In the genomic region with DNA sequence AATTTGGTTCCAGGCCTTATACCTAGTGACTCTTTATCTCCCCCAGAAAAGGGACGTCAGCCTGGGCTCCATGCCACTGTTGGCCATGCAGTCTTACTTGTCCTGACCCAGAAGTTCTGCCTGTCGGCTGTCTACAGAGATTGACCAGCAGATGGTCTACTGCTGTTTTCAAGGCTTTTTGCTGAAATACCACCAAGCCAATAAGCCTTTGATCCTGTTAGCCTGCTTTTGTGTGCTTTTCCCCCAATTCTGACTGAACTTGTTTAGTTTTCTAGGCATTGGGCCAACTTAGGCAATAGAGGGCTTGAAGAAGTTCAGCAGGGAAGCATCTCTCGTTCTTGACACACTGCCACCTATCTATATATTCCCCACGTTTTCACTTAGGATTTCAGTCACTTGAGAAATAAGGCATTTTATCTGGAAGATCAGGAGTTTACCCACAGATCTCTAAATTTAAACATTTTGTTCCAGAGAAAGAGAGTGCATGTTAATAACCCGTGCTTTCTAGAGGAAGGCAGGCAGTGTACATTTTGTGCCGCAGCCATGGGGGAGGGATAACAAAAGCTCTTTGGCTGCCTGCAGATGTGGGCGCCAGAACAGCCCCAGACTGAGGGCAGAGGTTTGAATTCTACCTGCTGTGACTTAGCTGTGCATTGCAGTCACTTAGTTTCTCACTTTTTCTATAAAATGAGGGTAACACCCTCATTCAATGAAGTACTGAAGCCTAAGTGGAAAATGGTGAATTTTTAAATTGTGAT, we compare ENCODE assay signal across 1 cellular context.
TF ChIP-seq lines count a peak whose summit lies in the region.

No MANE protein-coding gene starts in this region.

TF ChIP-seq in WTC11, 78 proteins besides CTCF, POLR2A, EP300 and RAD21:
- TF ChIP-seq TEAD1 (CRISPR knock-in tag; IDR thresholded peaks at IDR 0.05) (no peak), HMGA2 (CRISPR knock-in tag; IDR thresholded peaks at IDR 0.05) (no peak), PRRX2 (CRISPR knock-in tag; IDR thresholded peaks at IDR 0.05) (no peak), CREM (CRISPR knock-in tag; IDR thresholded peaks at IDR 0.05) (no peak), JUN (CRISPR knock-in tag; IDR thresholded peaks at IDR 0.05) (no peak), NFYB (CRISPR knock-in tag; conservative IDR thresholded peaks at IDR 0.05; ENCODE audit: low read depth) (no peak), TP53 (CRISPR knock-in tag; IDR thresholded peaks at IDR 0.05) (no peak), TCF7 (CRISPR knock-in tag; IDR thresholded peaks at IDR 0.05; ENCODE audit: low read depth) (no peak), ZNF138 (CRISPR knock-in tag; conservative IDR thresholded peaks at IDR 0.05) (no peak), ZBTB21 (CRISPR knock-in tag; IDR thresholded peaks at IDR 0.05; ENCODE audit: borderline replicate concordance) (no peak), FOXK1 (CRISPR knock-in tag; IDR thresholded peaks at IDR 0.05) (no peak), NFATC4 (CRISPR knock-in tag; IDR thresholded peaks at IDR 0.05) (no peak), EMX1 (CRISPR knock-in tag; IDR thresholded peaks at IDR 0.05) (no peak), KAT7 (CRISPR knock-in tag; IDR thresholded peaks at IDR 0.05; ENCODE audit: borderline replicate concordance) (no peak)
- TF ChIP-seq, protein P1, sequence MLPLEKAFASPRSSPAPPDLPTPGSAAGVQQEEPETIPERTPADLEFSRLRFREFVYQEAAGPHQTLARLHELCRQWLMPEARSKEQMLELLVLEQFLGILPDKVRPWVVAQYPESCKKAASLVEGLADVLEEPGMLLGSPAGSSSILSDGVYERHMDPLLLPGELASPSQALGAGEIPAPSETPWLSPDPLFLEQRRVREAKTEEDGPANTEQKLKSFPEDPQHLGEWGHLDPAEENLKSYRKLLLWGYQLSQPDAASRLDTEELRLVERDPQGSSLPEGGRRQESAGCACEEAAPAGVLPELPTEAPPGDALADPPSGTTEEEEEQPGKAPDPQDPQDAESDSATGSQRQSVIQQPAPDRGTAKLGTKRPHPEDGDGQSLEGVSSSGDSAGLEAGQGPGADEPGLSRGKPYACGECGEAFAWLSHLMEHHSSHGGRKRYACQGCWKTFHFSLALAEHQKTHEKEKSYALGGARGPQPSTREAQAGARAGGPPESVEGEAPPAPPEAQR (CRISPR knock-in tag; IDR thresholded peaks at IDR 0.05), result no peak
- TF ChIP-seq, protein P2, sequence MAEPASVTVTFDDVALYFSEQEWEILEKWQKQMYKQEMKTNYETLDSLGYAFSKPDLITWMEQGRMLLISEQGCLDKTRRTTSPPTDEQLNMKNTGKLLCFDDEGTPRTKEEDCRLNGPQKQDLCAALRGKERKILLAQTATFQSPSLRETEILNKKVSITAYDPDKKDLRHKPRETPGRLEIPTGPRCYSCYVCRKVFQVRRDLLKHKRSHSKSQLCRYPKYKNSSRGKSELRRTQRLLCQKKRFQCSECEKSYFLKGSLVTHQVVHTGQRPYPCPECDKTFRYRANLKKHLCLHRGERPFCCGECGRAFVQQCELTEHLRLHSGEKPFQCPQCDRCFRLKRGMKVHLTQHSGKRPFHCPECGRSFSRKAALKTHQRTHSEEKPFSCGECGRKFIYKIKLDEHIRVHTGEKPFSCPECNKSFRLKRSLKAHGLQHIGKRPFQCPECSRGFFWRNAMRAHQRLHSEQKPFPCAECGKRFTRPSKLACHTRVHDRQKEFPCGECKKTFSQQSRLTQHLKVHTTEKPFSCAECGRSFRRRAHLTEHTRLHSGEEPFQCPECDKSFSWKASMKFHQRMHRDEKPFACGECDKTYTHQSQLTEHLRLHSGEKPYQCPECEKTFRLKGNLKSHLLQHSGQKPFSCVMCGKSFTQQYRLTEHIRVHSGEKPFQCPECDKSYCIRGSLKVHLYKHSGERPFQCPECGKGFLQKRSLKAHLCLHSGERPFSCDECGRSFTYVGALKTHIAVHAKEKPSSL (CRISPR knock-in tag; conservative IDR thresholded peaks at IDR 0.05), result no peak
- TF ChIP-seq, protein P3, sequence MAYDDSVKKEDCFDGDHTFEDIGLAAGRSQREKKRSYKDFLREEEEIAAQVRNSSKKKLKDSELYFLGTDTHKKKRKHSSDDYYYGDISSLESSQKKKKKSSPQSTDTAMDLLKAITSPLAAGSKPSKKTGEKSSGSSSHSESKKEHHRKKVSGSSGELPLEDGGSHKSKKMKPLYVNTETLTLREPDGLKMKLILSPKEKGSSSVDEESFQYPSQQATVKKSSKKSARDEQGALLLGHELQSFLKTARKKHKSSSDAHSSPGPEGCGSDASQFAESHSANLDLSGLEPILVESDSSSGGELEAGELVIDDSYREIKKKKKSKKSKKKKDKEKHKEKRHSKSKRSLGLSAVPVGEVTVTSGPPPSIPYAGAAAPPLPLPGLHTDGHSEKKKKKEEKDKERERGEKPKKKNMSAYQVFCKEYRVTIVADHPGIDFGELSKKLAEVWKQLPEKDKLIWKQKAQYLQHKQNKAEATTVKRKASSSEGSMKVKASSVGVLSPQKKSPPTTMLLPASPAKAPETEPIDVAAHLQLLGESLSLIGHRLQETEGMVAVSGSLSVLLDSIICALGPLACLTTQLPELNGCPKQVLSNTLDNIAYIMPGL (CRISPR knock-in tag; IDR thresholded peaks at IDR 0.05), result no peak
- TF ChIP-seq, protein P4, sequence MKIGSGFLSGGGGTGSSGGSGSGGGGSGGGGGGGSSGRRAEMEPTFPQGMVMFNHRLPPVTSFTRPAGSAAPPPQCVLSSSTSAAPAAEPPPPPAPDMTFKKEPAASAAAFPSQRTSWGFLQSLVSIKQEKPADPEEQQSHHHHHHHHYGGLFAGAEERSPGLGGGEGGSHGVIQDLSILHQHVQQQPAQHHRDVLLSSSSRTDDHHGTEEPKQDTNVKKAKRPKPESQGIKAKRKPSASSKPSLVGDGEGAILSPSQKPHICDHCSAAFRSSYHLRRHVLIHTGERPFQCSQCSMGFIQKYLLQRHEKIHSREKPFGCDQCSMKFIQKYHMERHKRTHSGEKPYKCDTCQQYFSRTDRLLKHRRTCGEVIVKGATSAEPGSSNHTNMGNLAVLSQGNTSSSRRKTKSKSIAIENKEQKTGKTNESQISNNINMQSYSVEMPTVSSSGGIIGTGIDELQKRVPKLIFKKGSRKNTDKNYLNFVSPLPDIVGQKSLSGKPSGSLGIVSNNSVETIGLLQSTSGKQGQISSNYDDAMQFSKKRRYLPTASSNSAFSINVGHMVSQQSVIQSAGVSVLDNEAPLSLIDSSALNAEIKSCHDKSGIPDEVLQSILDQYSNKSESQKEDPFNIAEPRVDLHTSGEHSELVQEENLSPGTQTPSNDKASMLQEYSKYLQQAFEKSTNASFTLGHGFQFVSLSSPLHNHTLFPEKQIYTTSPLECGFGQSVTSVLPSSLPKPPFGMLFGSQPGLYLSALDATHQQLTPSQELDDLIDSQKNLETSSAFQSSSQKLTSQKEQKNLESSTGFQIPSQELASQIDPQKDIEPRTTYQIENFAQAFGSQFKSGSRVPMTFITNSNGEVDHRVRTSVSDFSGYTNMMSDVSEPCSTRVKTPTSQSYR (CRISPR knock-in tag; IDR thresholded peaks at IDR 0.05), result no peak
- TF ChIP-seq, protein P5, sequence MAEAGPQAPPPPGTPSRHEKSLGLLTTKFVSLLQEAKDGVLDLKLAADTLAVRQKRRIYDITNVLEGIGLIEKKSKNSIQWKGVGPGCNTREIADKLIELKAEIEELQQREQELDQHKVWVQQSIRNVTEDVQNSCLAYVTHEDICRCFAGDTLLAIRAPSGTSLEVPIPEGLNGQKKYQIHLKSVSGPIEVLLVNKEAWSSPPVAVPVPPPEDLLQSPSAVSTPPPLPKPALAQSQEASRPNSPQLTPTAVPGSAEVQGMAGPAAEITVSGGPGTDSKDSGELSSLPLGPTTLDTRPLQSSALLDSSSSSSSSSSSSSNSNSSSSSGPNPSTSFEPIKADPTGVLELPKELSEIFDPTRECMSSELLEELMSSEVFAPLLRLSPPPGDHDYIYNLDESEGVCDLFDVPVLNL (CRISPR knock-in tag; IDR thresholded peaks at IDR 0.05; ENCODE audit: borderline replicate concordance, low read depth), result no peak
TF ChIP-seq in WTC11: peak in this region for 0.
